ENCODE assay signal across 23 cellular contexts in genomic region chr16:523097-523741, GRCh38. TPM values are rescaled to one million over a fixed set of nuclear protein-coding genes. Genes with fewer than 3 reads are reported as not detected.
DNase-seq lines count a peak whose midpoint lies in the region; ATAC-seq and TF ChIP-seq lines count a peak whose summit lies in the region.
"Had no signal": no experiment of that assay in that cellular context is flagged by ENCODE, and none has a peak within 500 bp of the region (broad histone marks: within the 10 kb centered on the region; RNA-seq: fewer than 3 reads in every experiment).

No MANE protein-coding gene starts in this region.

- no peaks in the 10 kb centered on the region for H3K27me3 Mint-ChIP-seq in activated naive CD4-positive, alpha-beta T cell treated with anti-CD3 and anti-CD28 coated beads, Interleukin-2, amount 50 U/mL, for 24 hours
- no peaks in the 10 kb centered on the region for H3K27me3 Mint-ChIP-seq in effector memory CD8-positive, alpha-beta T cell
- no peaks in the 10 kb centered on the region for H3K27me3 Mint-ChIP-seq in stimulated activated memory B cell treated with anti-CD40 and anti-IgM and Interleukin-4, amounts not matched to agents 10 μg/mL and 1 μg/mL and 100 μg/mL, for 72 hours

- in situ Hi-C loops in IMR-90 (cut with MboI; ENCODE audit: low sequenced_read_pairs) = no loop called here

- no peak overlapping the region for H2AK9ac ChIP-seq in IMR-90 (replicated peaks; ENCODE audit: low read depth, low read length, poor library complexity)

- H3K4me1 ChIP-seq in IMR-90 (ENCODE audit: control insufficient read depth, insufficient read depth, low read length) (peaks cover 15% of the 10 kb centered on the region), OCI-LY7 (ENCODE audit: insufficient read depth, low read length, poor library complexity, severe bottlenecking) (peaks cover 15% of the 10 kb centered on the region)

- ATAC-seq in IMR-90 (ENCODE audit: low read depth) = no peak
- ATAC-seq in effector memory CD8-positive, alpha-beta T cell (replicated peaks) = no peak
- no peak for ATAC-seq in stimulated activated memory B cell treated with anti-CD40 and anti-IgM and Interleukin-4, amounts not matched to agents 10 μg/mL and 1 μg/mL and 100 μg/mL, for 72 hours
- ATAC-seq in HG02678 (IDR thresholded peaks at IDR 0.05; ENCODE audit: unreplicated experiment) = no peak
- ATAC-seq in HG03025 (IDR thresholded peaks at IDR 0.05; ENCODE audit: low FRiP score, unreplicated experiment) = no peak
- ATAC-seq: lower lobe of right lung had no signal

- intact Hi-C loops in IMR-90 (cut with micrococcal nuclease) (no loop called here), OCI-LY7 (cut with micrococcal nuclease; ENCODE audit: unreplicated experiment) (no loop called here)

- H2AK5ac ChIP-seq in IMR-90 (ENCODE audit: low read depth, low read length) = no peak overlapping the region

- no peak overlapping the region for H2BK5ac ChIP-seq in IMR-90 (ENCODE audit: low read depth, low read length, poor library complexity, severe bottlenecking)

- no peaks in the 10 kb centered on the region for H3K9me2 ChIP-seq in OCI-LY7 (ENCODE audit: insufficient read depth, low read length)

- H3K9ac ChIP-seq in IMR-90 (ENCODE audit: low read depth, low read length) = no peak overlapping the region
- H3K9ac ChIP-seq: KMS-11 had no signal

- no peak overlapping the region for H3K18ac ChIP-seq in IMR-90 (ENCODE audit: low read depth, low read length)

- no peak overlapping the region for H4K91ac ChIP-seq in IMR-90 (ENCODE audit: insufficient read depth, low read depth, low read length)

- no peak overlapping the region for H2BK15ac ChIP-seq in IMR-90 (ENCODE audit: low read depth, low read length)

- dilution Hi-C loops in IMR-90 (cut with HindIII; ENCODE audit: low sequenced_read_pairs, unreplicated experiment) = no loop called here

- POLR2A ChIA-PET in IMR-90 (lab: Charles Lee; ENCODE audit: unreplicated experiment) = no interaction called here
- POLR2A ChIA-PET in OCI-LY7 (lab: Charles Lee) = no interaction called here

- peak overlapping the region; percentile 32 for H2AFZ ChIP-seq in IMR-90 (replicated peaks; ENCODE audit: low read length, poor library complexity)
- no peak overlapping the region for H2AFZ ChIP-seq in OCI-LY7 (ENCODE audit: low read length)

- H2BK120ac ChIP-seq in IMR-90 (ENCODE audit: low read depth, low read length) = no peak overlapping the region

- H3K27ac ChIP-seq in IMR-90 (ENCODE audit: insufficient read depth, low read length) (no peak overlapping the region), OCI-LY7 (ENCODE audit: low read depth, low read length, poor library complexity, severe bottlenecking) (no peak overlapping the region)
- H3K27ac ChIP-seq: epithelial cell of prostate, KMS-11, lower lobe of right lung, ovary, sigmoid colon, thoracic aorta had no signal

- H3K9me3 ChIP-seq in IMR-90 (ENCODE audit: control insufficient read depth, insufficient read depth, low read length) (no peaks in the 10 kb centered on the region), OCI-LY7 (ENCODE audit: low read length) (no peaks in the 10 kb centered on the region)
- H3K9me3 ChIP-seq: adrenal gland, lower lobe of right lung, ovary, sigmoid colon, thoracic aorta had no signal

- peaks cover 6% of the 10 kb centered on the region; the same call in 1 of the 2 replicates for H3K79me2 ChIP-seq in OCI-LY7 (ENCODE audit: insufficient read depth, low read depth, low read length)

- no peak for TF ChIP-seq RAD21 in IMR-90 (IDR thresholded peaks at IDR 0.05; ENCODE audit: low read length)

- H3K9me1 ChIP-seq in IMR-90 (ENCODE audit: insufficient read depth, low read length) = peaks cover 6% of the 10 kb centered on the region; the same call in 1 of the 2 replicates

- no peaks in the 10 kb centered on the region for H3K27me3 ChIP-seq in IMR-90 (ENCODE audit: control insufficient read depth, insufficient read depth, low read length)
- H3K27me3 ChIP-seq: adrenal gland, ovary, sigmoid colon had no signal

- DNase-seq in activated naive CD4-positive, alpha-beta T cell treated with anti-CD3 and anti-CD28 coated beads, Interleukin-2, amount 50 U/mL, for 16 hours = no peak
- DNase-seq in IMR-90 (no peak), OCI-LY7 (ENCODE audit: low spot score) (no peak)
- DNase-seq in effector memory CD8-positive, alpha-beta T cell = no peak
- DNase-seq: activated CD4-positive, alpha-beta T cell treated with anti-CD3 and anti-CD28 coated beads for 4 hours; activated T-cell treated with anti-CD3 and anti-CD28 coated beads, Interleukin-2, amount 50 U/mL, for 48 hours; dermis blood vessel endothelial cell; DND-41; lower lobe of right lung; NCI-H2171 treated with DMSO at 0.1 percent for 48 hours; NCI-H69; SHP77; sigmoid colon had no signal

- no peak overlapping the region for H3K4ac ChIP-seq in IMR-90 (ENCODE audit: low read depth, low read length)

- 97% methylated on average over 9 of the region's 22 CpGs; no CpG with 5 or more reads in 1 of the 2 experiments for WGBS in IMR-90 (ENCODE audit: extremely low coverage in 2 of 2, insufficient read length in 1 of 2), 2 experiments

- no TSS peak for BruUV-seq in IMR-90 (replicated peaks; lab: Mats Ljungman, UMichigan)
- no TSS peak for BruUV-seq in OCI-LY7 (replicated peaks; lab: Mats Ljungman, UMichigan)

- H2BK20ac ChIP-seq in IMR-90 (ENCODE audit: low read depth, low read length) = no peak overlapping the region

- no peak overlapping the region for H3K4me3 Mint-ChIP-seq in activated naive CD4-positive, alpha-beta T cell treated with anti-CD3 and anti-CD28 coated beads, Interleukin-2, amount 50 U/mL, for 24 hours
- no peak overlapping the region for H3K4me3 Mint-ChIP-seq in effector memory CD8-positive, alpha-beta T cell
- H3K4me3 Mint-ChIP-seq in stimulated activated memory B cell treated with anti-CD40 and anti-IgM and Interleukin-4, amounts not matched to agents 10 μg/mL and 1 μg/mL and 100 μg/mL, for 72 hours = no peak overlapping the region

- H3K14ac ChIP-seq in IMR-90 (replicated peaks; ENCODE audit: low read depth, low read length) = no peak overlapping the region

- no peak overlapping the region for H3K56ac ChIP-seq in IMR-90 (ENCODE audit: extremely low read depth, insufficient read depth, low read length)

- no peak for TF ChIP-seq POLR2A in IMR-90 (IDR thresholded peaks at IDR 0.05; ENCODE audit: low read depth, low read length)

- peaks cover 8 to 48% of the 10 kb centered on the region in 2 experiments; a peak in 2 of 4 replicates for H3K79me1 ChIP-seq in IMR-90 (ENCODE audit: low read depth in 1 of 2, low read length in 2 of 2)

- CTCF ChIA-PET in IMR-90 (lab: Yijun Ruan, JAX) = no interaction called here
- CTCF ChIA-PET in OCI-LY7 (lab: Charles Lee; ENCODE audit: unreplicated experiment) = no interaction called here

- H3K27ac Mint-ChIP-seq in activated naive CD4-positive, alpha-beta T cell treated with anti-CD3 and anti-CD28 coated beads, Interleukin-2, amount 50 U/mL, for 24 hours = peak overlapping the region; percentile 55
- peak overlapping the region; percentile 52 to 70 for H3K27ac Mint-ChIP-seq in effector memory CD8-positive, alpha-beta T cell
- H3K27ac Mint-ChIP-seq in stimulated activated memory B cell treated with anti-CD40 and anti-IgM and Interleukin-4, amounts not matched to agents 10 μg/mL and 1 μg/mL and 100 μg/mL, for 72 hours = peak overlapping the region; percentile 95

- TF ChIP-seq CTCF in IMR-90 (conservative IDR thresholded peaks at IDR 0.05; ENCODE audit: low read depth, low read length) (no peak), OCI-LY7 (conservative IDR thresholded peaks at IDR 0.05; ENCODE audit: low read length) (no peak)

- peaks cover 10% of the 10 kb centered on the region for H3K4me1 Mint-ChIP-seq in activated naive CD4-positive, alpha-beta T cell treated with anti-CD3 and anti-CD28 coated beads, Interleukin-2, amount 50 U/mL, for 24 hours
- peaks cover 14 to 16% of the 10 kb centered on the region in 2 donors for H3K4me1 Mint-ChIP-seq in effector memory CD8-positive, alpha-beta T cell (ENCODE audit: low read depth in 2 of 2)
- peaks cover 37% of the 10 kb centered on the region for H3K4me1 Mint-ChIP-seq in stimulated activated memory B cell treated with anti-CD40 and anti-IgM and Interleukin-4, amounts not matched to agents 10 μg/mL and 1 μg/mL and 100 μg/mL, for 72 hours

- no peak overlapping the region for H4K8ac ChIP-seq in IMR-90 (ENCODE audit: low read depth in 2 of 2, low read length in 2 of 2)

- no peak overlapping the region for H4K5ac ChIP-seq in IMR-90 (ENCODE audit: low read depth, low read length)

- H4K20me1 ChIP-seq in IMR-90 (ENCODE audit: insufficient read depth, low read length) (peaks cover 37% of the 10 kb centered on the region), OCI-LY7 (ENCODE audit: insufficient read depth, low read length) (no peaks in the 10 kb centered on the region)

- H3K36me3 ChIP-seq in IMR-90 (ENCODE audit: control insufficient read depth, insufficient read depth, low read length) (peaks cover 28% of the 10 kb centered on the region), OCI-LY7 (ENCODE audit: insufficient read depth, low read length) (peaks cover 4% of the 10 kb centered on the region; the same call in 1 of the 2 replicates)
- H3K36me3 ChIP-seq: ovary had no signal

- H3K23ac ChIP-seq in IMR-90 (ENCODE audit: low read depth, low read length) = no peak overlapping the region

- no peaks in the 10 kb centered on the region for H3K9me3 Mint-ChIP-seq in activated naive CD4-positive, alpha-beta T cell treated with anti-CD3 and anti-CD28 coated beads, Interleukin-2, amount 50 U/mL, for 24 hours
- H3K9me3 Mint-ChIP-seq in effector memory CD8-positive, alpha-beta T cell = no peaks in the 10 kb centered on the region
- H3K9me3 Mint-ChIP-seq in stimulated activated memory B cell treated with anti-CD40 and anti-IgM and Interleukin-4, amounts not matched to agents 10 μg/mL and 1 μg/mL and 100 μg/mL, for 72 hours = no peaks in the 10 kb centered on the region

- H3K36me3 Mint-ChIP-seq in activated naive CD4-positive, alpha-beta T cell treated with anti-CD3 and anti-CD28 coated beads, Interleukin-2, amount 50 U/mL, for 24 hours = peaks cover 5% of the 10 kb centered on the region
- peaks cover 18% of the 10 kb centered on the region for H3K36me3 Mint-ChIP-seq in effector memory CD8-positive, alpha-beta T cell (ENCODE audit: insufficient read depth)
- H3K36me3 Mint-ChIP-seq in stimulated activated memory B cell treated with anti-CD40 and anti-IgM and Interleukin-4, amounts not matched to agents 10 μg/mL and 1 μg/mL and 100 μg/mL, for 72 hours = peaks cover 5% of the 10 kb centered on the region

- H3K4me3 ChIP-seq in IMR-90 (ENCODE audit: insufficient read depth, low read depth, low read length) (no peak overlapping the region), OCI-LY7 (ENCODE audit: low read depth, low read length, poor library complexity, severe bottlenecking) (no peak overlapping the region)
- H3K4me3 ChIP-seq: adrenal gland, lower lobe of right lung, ovary, sigmoid colon, thoracic aorta had no signal

- H3K4me2 ChIP-seq in IMR-90 (ENCODE audit: low read depth, low read length) (no peak overlapping the region), OCI-LY7 (ENCODE audit: low read length) (no peak overlapping the region)
- H3K4me2 ChIP-seq: KMS-11 had no signal

RNA-seq across cellular contexts. Expression of gene CAPN15, which starts 4.3 kb away (rescaled TPM):
- 9.3 and 11.4 TPM in 2 replicates for total RNA-seq in IMR-90 (2012; rRNA removed)
- 24.3 and 36.0 TPM in 2 replicates for polyA plus RNA-seq in IMR-90 (2012; rRNA removed)
- 13.9 and 31.3 TPM in 2 replicates for polyA plus RNA-seq in IMR-90 (2012; cell fraction: cytosol; rRNA removed)
- 73.5 and 220 TPM in 2 replicates for polyA plus RNA-seq in IMR-90 (2012; cell fraction: nucleus; rRNA removed; ENCODE audit: low replicate concordance)
- 23.1 and 32.9 TPM in 2 replicates for total RNA-seq in OCI-LY7 (2014; rRNA removed; shearing (Covaris generic))
- 43.9 and 54.0 TPM in 2 replicates for total RNA-seq in OCI-LY7 (2022)

RNA-seq across cellular contexts. Expression of gene PRR35, which starts 37.0 kb away (rescaled TPM):
- total RNA-seq in IMR-90 (2012; rRNA removed) (not detected in 2 replicates), OCI-LY7 (2022) (not detected in 2 replicates)
- not detected in 2 replicates for polyA plus RNA-seq in IMR-90 (2012; rRNA removed)
- not detected in 2 replicates for polyA plus RNA-seq in IMR-90 (2012; cell fraction: cytosol; rRNA removed)
- polyA plus RNA-seq in IMR-90 (2012; cell fraction: nucleus; rRNA removed; ENCODE audit: low replicate concordance) = 0.05 and 0.09 TPM in 2 replicates
- total RNA-seq in OCI-LY7 (2014; rRNA removed; shearing (Covaris generic)) = not detected in 2 replicates
- total RNA-seq: adrenal gland, dermis blood vessel endothelial cell, fibroblast of villous mesenchyme, lower lobe of right lung, ovary, sigmoid colon had no signal
- polyA plus RNA-seq: adrenal gland, ovary, sigmoid colon had no signal

RNA-seq across cellular contexts. Expression of gene NHLRC4, which starts 43.6 kb away (rescaled TPM):
- total RNA-seq in IMR-90 (2012; rRNA removed) (0.56 and 0.72 TPM in 2 replicates), OCI-LY7 (2022) (2.5 and 2.6 TPM in 2 replicates)
- 0.65 and 0.84 TPM in 2 replicates for polyA plus RNA-seq in IMR-90 (2012; rRNA removed)
- 0.76 and 1.4 TPM in 2 replicates for polyA plus RNA-seq in IMR-90 (2012; cell fraction: cytosol; rRNA removed)
- polyA plus RNA-seq in IMR-90 (2012; cell fraction: nucleus; rRNA removed; ENCODE audit: low replicate concordance) = 1.3 and 2.4 TPM in 2 replicates
- total RNA-seq in OCI-LY7 (2014; rRNA removed; shearing (Covaris generic)) = 3.7 and 4.2 TPM in 2 replicates

RNA-seq across cellular contexts. Expression of gene PIGQ, which starts 46.5 kb away (rescaled TPM):
- 5.9 and 7.2 TPM in 2 replicates for total RNA-seq in IMR-90 (2012; rRNA removed)
- polyA plus RNA-seq in IMR-90 (2012; rRNA removed) = 36.8 and 40.5 TPM in 2 replicates
- polyA plus RNA-seq in IMR-90 (2012; cell fraction: cytosol; rRNA removed) = 16.5 and 38.0 TPM in 2 replicates
- polyA plus RNA-seq in IMR-90 (2012; cell fraction: nucleus; rRNA removed; ENCODE audit: low replicate concordance) = 111 and 325 TPM in 2 replicates
- total RNA-seq in OCI-LY7 (2014; rRNA removed; shearing (Covaris generic)) = 32.3 and 39.0 TPM in 2 replicates
- 51.4 and 54.2 TPM in 2 replicates for total RNA-seq in OCI-LY7 (2022)
